ENCODE assay signal across 20 cellular contexts in genomic region chr1:113123737-113124136, GRCh38. TPM values are rescaled to one million over a fixed set of nuclear protein-coding genes. Genes with fewer than 3 reads are reported as not detected.
DNase-seq lines count a peak whose midpoint lies in the region; ATAC-seq and TF ChIP-seq lines count a peak whose summit lies in the region.
"Had no signal": no experiment of that assay in that cellular context is flagged by ENCODE, and none has a peak within 500 bp of the region (broad histone marks: within the 10 kb centered on the region; RNA-seq: fewer than 3 reads in every experiment).

No MANE protein-coding gene starts in this region.

- no peaks in the 10 kb centered on the region for H3K27me3 ChIP-seq in MG63
- no peaks in the 10 kb centered on the region for H3K27me3 ChIP-seq in mesenchymal stem cell (ENCODE audit: control insufficient read depth in 1 of 2, insufficient read depth in 1 of 2, low read length in 2 of 2)
- H3K27me3 ChIP-seq: BLaER1 treated with 17β-estradiol and CSF1 and Interleukin-3, amounts not matched to agents 10 nM and 100 nM; cardiac muscle cell; neural progenitor cell; upper lobe of right lung had no signal

- no peak overlapping the region for H3K18ac ChIP-seq in mesenchymal stem cell (ENCODE audit: low read depth in 1 of 2, low read length in 2 of 2)

- intact Hi-C loops in lower leg skin (cut with DNase I; ENCODE audit: low total_unique reads), result no loop called here

- no peak overlapping the region for H2BK12ac ChIP-seq in mesenchymal stem cell (ENCODE audit: low read length in 2 of 2)

- H2AFZ ChIP-seq in mesenchymal stem cell (ENCODE audit: low read depth, low read length), result no peak overlapping the region
- H2AFZ ChIP-seq: neural progenitor cell had no signal

- no peak overlapping the region for H3K4ac ChIP-seq in mesenchymal stem cell (ENCODE audit: low read depth in 1 of 2, low read length in 2 of 2)

- WGBS in mesenchymal stem cell, result 68% methylated on average over 3 of the region's 3 CpGs
- 90 to 94% methylated on average over 3 of the region's 3 CpGs for WGBS in lower leg skin, 2 donors

- no peak for TF ChIP-seq POLR2A in lower leg skin (IDR thresholded peaks at IDR 0.05)

- H2BK15ac ChIP-seq in mesenchymal stem cell (ENCODE audit: low read depth, poor library complexity, severe bottlenecking), result no peak overlapping the region

- ATAC-seq in GM18520 (IDR thresholded peaks at IDR 0.05; ENCODE audit: unreplicated experiment) (no peak), omental fat pad (ENCODE audit: low FRiP score) (no peak)
- ATAC-seq: upper lobe of right lung had no signal

- H3K36me3 ChIP-seq in MG63, result peaks cover 83% of the 10 kb centered on the region
- peaks cover 33 to 86% of the 10 kb centered on the region in 2 experiments for H3K36me3 ChIP-seq in mesenchymal stem cell (ENCODE audit: control insufficient read depth in 1 of 2, insufficient read depth in 2 of 2, low read depth in 1 of 2, low read length in 2 of 2)

- no peaks in the 10 kb centered on the region for H3K4me1 ChIP-seq in mesenchymal stem cell (ENCODE audit: control insufficient read depth, insufficient read depth, low read depth, low read length)
- H3K4me1 ChIP-seq: BLaER1 treated with 17β-estradiol and CSF1 and Interleukin-3, amounts not matched to agents 10 nM and 100 nM; neural progenitor cell; upper lobe of right lung had no signal

- H3K4me2 ChIP-seq in mesenchymal stem cell (ENCODE audit: low read length, poor library complexity, severe bottlenecking), result no peak overlapping the region
- H3K4me2 ChIP-seq: BLaER1 treated with 17β-estradiol and CSF1 and Interleukin-3, amounts not matched to agents 10 nM and 100 nM; neural progenitor cell had no signal

- H3K79me1 ChIP-seq in mesenchymal stem cell (replicated peaks; ENCODE audit: low read length, poor library complexity, severe bottlenecking), result peaks cover 24% of the 10 kb centered on the region

- H4K91ac ChIP-seq in mesenchymal stem cell (ENCODE audit: low read length), result no peak overlapping the region

- H3K27ac ChIP-seq in mesenchymal stem cell (ENCODE audit: low read length, poor library complexity, severe bottlenecking), result no peak overlapping the region
- H3K27ac ChIP-seq: BLaER1 treated with 17β-estradiol and CSF1 and Interleukin-3, amounts not matched to agents 10 nM and 100 nM; cardiac muscle cell; left ventricle myocardium inferior; neural progenitor cell had no signal

- H3K4me3 ChIP-seq in MG63 (no peak overlapping the region), choroid plexus epithelial cell (ENCODE audit: low read depth, low read length) (no peak overlapping the region), mesenchymal stem cell (ENCODE audit: insufficient read depth in 1 of 2, low read depth in 1 of 2, low read length in 2 of 2) (no peak overlapping the region), lower leg skin (ENCODE audit: low read depth, poor library complexity, severe bottlenecking) (no peak overlapping the region)
- H3K4me3 ChIP-seq: BLaER1 treated with 17β-estradiol and CSF1 and Interleukin-3, amounts not matched to agents 10 nM and 100 nM; cardiac muscle cell; left ventricle myocardium inferior; neural progenitor cell; upper lobe of right lung had no signal

- H2BK120ac ChIP-seq in mesenchymal stem cell (ENCODE audit: low read depth, low read length), result no peak overlapping the region

- H3K14ac ChIP-seq in mesenchymal stem cell (ENCODE audit: low read length in 2 of 2), result no peak overlapping the region

- H4K8ac ChIP-seq in mesenchymal stem cell (ENCODE audit: low read length), result no peak overlapping the region

- H2BK5ac ChIP-seq in mesenchymal stem cell (ENCODE audit: low read depth, low read length, poor library complexity, severe bottlenecking), result no peak overlapping the region

- DNase-seq in AG20443 (ENCODE audit: low spot score) (peak; percentile 31), MG63 (peak; percentile 25), choroid plexus epithelial cell (ENCODE audit: low read depth) (peak; percentile 73), mesenchymal stem cell (peak; percentile 76), lower leg skin (ENCODE audit: low spot score in 2 of 2) (no peak), omental fat pad (ENCODE audit: low spot score) (no peak)
- DNase-seq in stimulated activated CD4-positive, alpha-beta T cell treated with anti-CD3 and anti-CD28 coated beads, Interleukin-4, amount 100 ng/mL, for 1 hour, result no peak
- DNase-seq: activated CD4-positive, alpha-beta T cell treated with anti-CD3 and anti-CD28 coated beads for 4 hours; activated naive CD8-positive, alpha-beta T cell treated with anti-CD3 and anti-CD28 coated beads, Interleukin-2, amount 10 ng/mL, durations not matched to agents 7 days and 5 days; Calu3; EL; left ventricle myocardium inferior; NCI-H146; NCI-H82; SIG-M5; upper lobe of right lung had no signal

- TF ChIP-seq CTCF in choroid plexus epithelial cell (conservative IDR thresholded peaks at IDR 0.05; ENCODE audit: low read depth, low read length), result no peak
- TF ChIP-seq CTCF in lower leg skin (IDR thresholded peaks at IDR 0.05), result no peak
- TF ChIP-seq CTCF in omental fat pad (IDR thresholded peaks at IDR 0.05), result no peak

- no peak overlapping the region for H2AK5ac ChIP-seq in mesenchymal stem cell (ENCODE audit: low read length, severe bottlenecking)

- no peaks in the 10 kb centered on the region for H3K9me3 ChIP-seq in MG63
- no peaks in the 10 kb centered on the region for H3K9me3 ChIP-seq in mesenchymal stem cell (ENCODE audit: control insufficient read depth, low read length)
- H3K9me3 ChIP-seq: BLaER1 treated with 17β-estradiol and CSF1 and Interleukin-3, amounts not matched to agents 10 nM and 100 nM; left ventricle myocardium inferior; upper lobe of right lung had no signal

- no peak overlapping the region for H3K23ac ChIP-seq in mesenchymal stem cell (ENCODE audit: low read length in 2 of 2)

- H3K9ac ChIP-seq in mesenchymal stem cell (ENCODE audit: low read length), result no peak overlapping the region
- H3K9ac ChIP-seq: BLaER1 treated with 17β-estradiol and CSF1 and Interleukin-3, amounts not matched to agents 10 nM and 100 nM; neural progenitor cell had no signal

RNA-seq across cellular contexts. Expression of gene LRIG2, which starts 50.7 kb away (rescaled TPM):
- 4.0 and 4.5 TPM in 2 replicates for total RNA-seq in MG63 (2014; rRNA removed; shearing (Covaris generic); ENCODE audit: low replicate concordance)
- polyA plus RNA-seq in mesenchymal stem cell (2013, experiment 1 of 2), result 4.5 TPM
- 4.3 TPM for polyA plus RNA-seq in mesenchymal stem cell (2013, experiment 2 of 2)
- total RNA-seq in lower leg skin (10 to 100 TPM; 17.4 to 27.1 (median 22.5) TPM), omental fat pad (10 to 100 TPM; 11.9 to 24.6 (median 16.1) TPM)

Comparison
In these comparisons a context has a peak if more than half of its experiments do, and no peak if none do; other contexts are left out.
1. DNase-seq: peak in AG20443 (single experiment), MG63 (single experiment), choroid plexus epithelial cell (single experiment) and mesenchymal stem cell (single experiment); none in lower leg skin (0 of 2), stimulated activated CD4-positive, alpha-beta T cell treated with anti-CD3 and anti-CD28 coated beads, Interleukin-4, amount 100 ng/mL, for 1 hour (single experiment) and omental fat pad (single experiment).